Comparison of ENCODE assay signal across 14 cellular contexts in the genomic region with DNA sequence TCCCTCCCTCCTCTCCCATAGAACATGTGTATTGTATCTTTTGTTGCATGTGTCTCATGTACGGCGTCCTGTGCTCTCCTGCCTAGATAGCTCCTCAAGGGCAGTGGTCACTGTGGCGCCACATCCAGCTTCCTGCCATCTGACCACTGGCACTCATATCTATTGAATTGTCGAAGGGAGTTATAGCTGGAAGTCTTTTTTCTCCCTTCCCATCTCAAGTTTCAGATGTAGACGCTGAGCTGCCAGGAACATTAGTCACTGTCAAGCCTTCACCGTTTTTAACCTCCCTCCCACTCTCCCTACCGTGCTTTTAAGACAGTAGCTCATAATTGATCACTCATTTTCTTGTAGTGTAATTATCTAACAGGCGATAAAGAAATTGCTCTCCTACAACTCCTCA. TPM values are rescaled to one million over a fixed set of nuclear protein-coding genes. Genes with fewer than 3 reads are reported as not detected.
DNase-seq lines count a peak whose midpoint lies in the region; ATAC-seq and TF ChIP-seq lines count a peak whose summit lies in the region.
"Had no signal": no experiment of that assay in that cellular context is flagged by ENCODE, and none has a peak within 500 bp of the region (broad histone marks: within the 10 kb centered on the region; RNA-seq: fewer than 3 reads in every experiment).

No MANE protein-coding gene starts in this region.

- peaks cover 16% of the 10 kb centered on the region; the same call in 1 of the 2 replicates for H3K36me3 ChIP-seq in GM23248 (ENCODE audit: low read depth)
- peaks cover 9 to 18% of the 10 kb centered on the region in 2 experiments for H3K36me3 ChIP-seq in SK-N-SH (replicated peaks in 1 of 2; ENCODE audit: control insufficient read depth in 1 of 2, insufficient read depth in 2 of 2, low read length in 1 of 2)
- no peaks in the 10 kb centered on the region for H3K36me3 ChIP-seq in neural progenitor cell

- intact Hi-C loops in left colon (cut with DNase I, micrococcal nuclease) = no loop called here

- TF ChIP-seq RAD21 in SK-N-SH (IDR thresholded peaks at IDR 0.05; ENCODE audit: low read length) = no peak

- H3K4me2 ChIP-seq in GM23248 (ENCODE audit: unreplicated experiment) (no peak overlapping the region), SK-N-SH (peak overlapping the region; percentile 62), neural progenitor cell (no peak overlapping the region)

- peaks cover 20% of the 10 kb centered on the region for H3K4me1 ChIP-seq in GM23248 (ENCODE audit: insufficient read depth)
- peaks cover 0 to 10% of the 10 kb centered on the region in 2 experiments; a peak in 2 of 4 replicates for H3K4me1 ChIP-seq in SK-N-SH (ENCODE audit: control insufficient read depth in 1 of 2, insufficient read depth in 2 of 2, low read depth in 1 of 2, low read length in 1 of 2)
- H3K4me1 ChIP-seq in neural progenitor cell = no peaks in the 10 kb centered on the region
- H3K4me1 ChIP-seq: upper lobe of left lung had no signal

- 41 to 49% methylated on average over 8 of the region's 8 CpGs for WGBS in GM23248 (ENCODE audit: low coverage in 1 of 2, low lambda C conversion rate in 2 of 2, missing lambda C conversion rate in 2 of 2), 2 experiments
- 22% methylated on average over 8 of the region's 8 CpGs for WGBS in SK-N-SH (ENCODE audit: low lambda C conversion rate)

- no peaks in the 10 kb centered on the region for H3K27me3 Mint-ChIP-seq in activated CD4-positive, alpha-beta memory T cell treated with anti-CD3 and anti-CD28 coated beads, Interleukin-2, amount 10 ng/mL, durations not matched to agents 7 days and 5 days
- peaks cover 5% of the 10 kb centered on the region for H3K27me3 Mint-ChIP-seq in neural progenitor cell (ENCODE audit: insufficient read depth, low read depth)
- H3K27me3 Mint-ChIP-seq: effector memory CD8-positive, alpha-beta T cell had no signal

- H3K27ac ChIP-seq in GM23248 (no peak overlapping the region), SK-N-SH (ENCODE audit: low read depth in 2 of 2, low read length in 1 of 2) (peak overlapping the region; percentile 8 to 74; a peak in 3 of 4 replicates), neural progenitor cell (no peak overlapping the region)
- H3K27ac ChIP-seq: upper lobe of left lung, VCaP had no signal

- in situ Hi-C loops in GM23248 (cut with MboI) = no loop called here

- POLR2A ChIA-PET in SK-N-SH (lab: Yijun Ruan, JAX) = interaction anchor here (1.8 kb wide), 1 partner anchor 33 kb away, joined by 4 read pairs; a partner anchor contains a TSS
- POLR2A ChIA-PET in activated CD4-positive, alpha-beta memory T cell treated with anti-CD3 and anti-CD28 coated beads, Interleukin-2, amount 10 ng/mL, durations not matched to agents 7 days and 5 days (lab: Charles Lee) = no interaction called here

- peaks cover 5% of the 10 kb centered on the region; the same call in 1 of the 2 replicates for H3F3A ChIP-seq in GM23248 (ENCODE audit: insufficient read depth)
- peaks cover 22% of the 10 kb centered on the region for H3F3A ChIP-seq in SK-N-SH (replicated peaks; ENCODE audit: insufficient read depth)
- no peaks in the 10 kb centered on the region for H3F3A ChIP-seq in neural progenitor cell (ENCODE audit: low read depth)

- H3K9me3 Mint-ChIP-seq in activated CD4-positive, alpha-beta memory T cell treated with anti-CD3 and anti-CD28 coated beads, Interleukin-2, amount 10 ng/mL, durations not matched to agents 7 days and 5 days = no peaks in the 10 kb centered on the region
- no peaks in the 10 kb centered on the region for H3K9me3 Mint-ChIP-seq in neural progenitor cell
- H3K9me3 Mint-ChIP-seq: effector memory CD8-positive, alpha-beta T cell; immature natural killer cell had no signal

- no peaks in the 10 kb centered on the region for H3K79me2 ChIP-seq in GM23248 (ENCODE audit: insufficient read depth)
- no peaks in the 10 kb centered on the region; the same call in 1 of the 2 replicates for H3K79me2 ChIP-seq in SK-N-SH (ENCODE audit: insufficient read depth)
- no peaks in the 10 kb centered on the region for H3K79me2 ChIP-seq in neural progenitor cell (ENCODE audit: low read depth)

- H3K4me1 Mint-ChIP-seq in activated CD4-positive, alpha-beta memory T cell treated with anti-CD3 and anti-CD28 coated beads, Interleukin-2, amount 10 ng/mL, durations not matched to agents 7 days and 5 days = peaks cover 34% of the 10 kb centered on the region
- H3K4me1 Mint-ChIP-seq in neural progenitor cell = peaks cover 5% of the 10 kb centered on the region

- H2AFZ ChIP-seq in GM23248 = no peak overlapping the region
- H2AFZ ChIP-seq in SK-N-SH (ENCODE audit: low read depth) = peak overlapping the region; percentile 67
- no peak overlapping the region for H2AFZ ChIP-seq in neural progenitor cell (replicated peaks)

- CTCF ChIA-PET in SK-N-SH (lab: Yijun Ruan, JAX) = interaction anchor here (1.2 to 9.4 kb wide), 2 partner anchors 9 to 57 kb away, joined by 6 to 84 read pairs; no protein-coding TSS in a partner anchor
- CTCF ChIA-PET in activated CD4-positive, alpha-beta memory T cell treated with anti-CD3 and anti-CD28 coated beads, Interleukin-2, amount 10 ng/mL, durations not matched to agents 7 days and 5 days (lab: Charles Lee) = interaction anchor here (0.6 to 7.1 kb wide), 3 partner anchors 8 to 470 kb away, joined by 3 to 62 read pairs (median 3); no protein-coding TSS in a partner anchor

- no peak overlapping the region for H3K4me3 ChIP-seq in GM23248
- H3K4me3 ChIP-seq in SK-N-SH (ENCODE audit: low read depth in 2 of 2, low read length in 1 of 2) = peak overlapping the region in 1 of 2 experiments; percentile 13; a peak in 1 of 4 replicates
- H3K4me3 ChIP-seq in epithelial cell of esophagus (ENCODE audit: low read length) = no peak overlapping the region
- no peak overlapping the region for H3K4me3 ChIP-seq in neural progenitor cell
- H3K4me3 ChIP-seq: upper lobe of left lung had no signal

- no peaks in the 10 kb centered on the region for H4K20me1 ChIP-seq in GM23248 (ENCODE audit: insufficient read depth)
- no peaks in the 10 kb centered on the region for H4K20me1 ChIP-seq in SK-N-SH (ENCODE audit: insufficient read depth)
- H4K20me1 ChIP-seq in neural progenitor cell (ENCODE audit: low read depth) = no peaks in the 10 kb centered on the region

- ATAC-seq in left colon = no peak
- ATAC-seq: effector memory CD8-positive, alpha-beta T cell had no signal

- H3K4me3 Mint-ChIP-seq in activated CD4-positive, alpha-beta memory T cell treated with anti-CD3 and anti-CD28 coated beads, Interleukin-2, amount 10 ng/mL, durations not matched to agents 7 days and 5 days = no peak overlapping the region
- H3K4me3 Mint-ChIP-seq in neural progenitor cell = no peak overlapping the region
- H3K4me3 Mint-ChIP-seq: effector memory CD8-positive, alpha-beta T cell; immature natural killer cell had no signal

- TF ChIP-seq EP300 in SK-N-SH (IDR thresholded peaks at IDR 0.05; ENCODE audit: borderline replicate concordance in 1 of 2, low read depth in 1 of 2, low read length in 1 of 2) = peak in 1 of 2 experiments; percentile 28; a peak in 1 of 4 replicates

- peak; percentile 76 for DNase-seq in GM23248
- DNase-seq in SK-N-SH = no peak
- peak; percentile 69 for DNase-seq in epithelial cell of esophagus (ENCODE audit: low read depth)
- peak; percentile 58 for DNase-seq in renal cortical epithelial cell (ENCODE audit: low read depth)
- DNase-seq in activated CD4-positive, alpha-beta memory T cell treated with anti-CD3 and anti-CD28 coated beads, Interleukin-2, amount 10 ng/mL, durations not matched to agents 7 days and 5 days = no peak
- DNase-seq in neural progenitor cell (ENCODE audit: low spot score) = no peak
- DNase-seq in left colon = no peak
- no peak for DNase-seq in NCI-H748 treated with DMSO at 0.1 percent for 48 hours (lab: John Stamatoyannopoulos, UW)
- DNase-seq: activated gamma-delta T cell treated with Interleukin-2 at 50 U/mL for 16 hours; DMS53; effector memory CD8-positive, alpha-beta T cell; immature natural killer cell had no signal

- TF ChIP-seq CTCF in SK-N-SH (IDR thresholded peaks at IDR 0.05) (no peak), epithelial cell of esophagus (IDR thresholded peaks at IDR 0.05; ENCODE audit: insufficient read depth, low read depth, low read length, missing control alignments) (no peak), neural progenitor cell (IDR thresholded peaks at IDR 0.05) (no peak)

- H3K27ac Mint-ChIP-seq in activated CD4-positive, alpha-beta memory T cell treated with anti-CD3 and anti-CD28 coated beads, Interleukin-2, amount 10 ng/mL, durations not matched to agents 7 days and 5 days = no peak overlapping the region
- no peak overlapping the region for H3K27ac Mint-ChIP-seq in neural progenitor cell
- H3K27ac Mint-ChIP-seq: effector memory CD8-positive, alpha-beta T cell; immature natural killer cell had no signal

- H3K9me3 ChIP-seq in GM23248 (ENCODE audit: low read depth) (no peaks in the 10 kb centered on the region), SK-N-SH (no peaks in the 10 kb centered on the region), neural progenitor cell (ENCODE audit: low read depth) (no peaks in the 10 kb centered on the region)
- H3K9me3 ChIP-seq: upper lobe of left lung had no signal

- H3K27me3 ChIP-seq in GM23248 (replicated peaks; ENCODE audit: insufficient read depth) (no peaks in the 10 kb centered on the region), SK-N-SH (ENCODE audit: insufficient read depth) (no peaks in the 10 kb centered on the region), neural progenitor cell (no peaks in the 10 kb centered on the region)
- H3K27me3 ChIP-seq: upper lobe of left lung had no signal

- H3K9ac ChIP-seq in GM23248 (no peak overlapping the region), SK-N-SH (no peak overlapping the region), neural progenitor cell (no peak overlapping the region)

- H3K9me2 ChIP-seq in GM23248 (ENCODE audit: insufficient read depth) = no peaks in the 10 kb centered on the region
- no peaks in the 10 kb centered on the region for H3K9me2 ChIP-seq in SK-N-SH

- peaks cover 76% of the 10 kb centered on the region for H3K36me3 Mint-ChIP-seq in activated CD4-positive, alpha-beta memory T cell treated with anti-CD3 and anti-CD28 coated beads, Interleukin-2, amount 10 ng/mL, durations not matched to agents 7 days and 5 days (ENCODE audit: low read depth)
- H3K36me3 Mint-ChIP-seq in neural progenitor cell = peaks cover 44% of the 10 kb centered on the region

RNA-seq across cellular contexts. Expression of a gene that starts 33.0 kb away (rescaled TPM):
- 23.4 and 24.1 TPM in 2 replicates for total RNA-seq in GM23248 (2014; rRNA removed; shearing (Covaris generic))
- 45.6 and 52.9 TPM in 2 replicates for polyA plus RNA-seq in GM23248 (2016; fragmentation: Nextera tagmentation; extraction: Ambion mirVana)
- 26.8 and 31.0 TPM in 2 replicates for polyA plus RNA-seq in SK-N-SH (2012; rRNA removed)
- polyA plus RNA-seq in SK-N-SH (2012; cell fraction: cytosol; rRNA removed) = 24.2 and 28.5 TPM in 2 replicates
- 30.0 and 47.5 TPM in 2 replicates for polyA plus RNA-seq in SK-N-SH (2012; cell fraction: nucleus; rRNA removed)
- 79.0 and 84.5 TPM in 2 replicates for total RNA-seq in renal cortical epithelial cell
- 100 to 1,000 TPM; 142 to 147 TPM for total RNA-seq in activated CD4-positive, alpha-beta memory T cell treated with anti-CD3 and anti-CD28 coated beads, Interleukin-2, amount 10 ng/mL, durations not matched to agents 7 days and 5 days
- 49.3 and 54.5 TPM in 2 replicates for total RNA-seq in neural progenitor cell (ENCODE audit: low replicate concordance)
- total RNA-seq in left colon = 10 to 100 TPM; 31.2 to 53.3 TPM

RNA-seq across cellular contexts. Expression of a gene that starts 44.1 kb away (rescaled TPM):
- total RNA-seq in GM23248 (2014; rRNA removed; shearing (Covaris generic)) = 0.22 and 0.89 TPM in 2 replicates
- polyA plus RNA-seq in GM23248 (2016; fragmentation: Nextera tagmentation; extraction: Ambion mirVana) (0.08 and 0.19 TPM in 2 replicates), SK-N-SH (2012; rRNA removed) (0.28 and 0.36 TPM in 2 replicates)
- polyA plus RNA-seq in SK-N-SH (2012; cell fraction: cytosol; rRNA removed) = 0.54 and 0.55 TPM in 2 replicates
- 0.18 and 0.31 TPM in 2 replicates for polyA plus RNA-seq in SK-N-SH (2012; cell fraction: nucleus; rRNA removed)
- total RNA-seq in renal cortical epithelial cell (4.7 and 16.3 TPM in 2 replicates), neural progenitor cell (ENCODE audit: low replicate concordance) (2.4 and 3.2 TPM in 2 replicates), left colon (10 to 100 TPM; 11.9 to 14.2 TPM)
- under 1 TPM; 0.88 TPM for total RNA-seq in activated CD4-positive, alpha-beta memory T cell treated with anti-CD3 and anti-CD28 coated beads, Interleukin-2, amount 10 ng/mL, durations not matched to agents 7 days and 5 days

Comparison
In these comparisons a context has a peak if more than half of its experiments do, and no peak if none do; other contexts are left out.
1. DNase-seq: peak in GM23248 (single experiment), epithelial cell of esophagus (single experiment) and renal cortical epithelial cell (single experiment); none in SK-N-SH (single experiment), activated CD4-positive, alpha-beta memory T cell treated with anti-CD3 and anti-CD28 coated beads, Interleukin-2, amount 10 ng/mL, durations not matched to agents 7 days and 5 days (single experiment), neural progenitor cell (single experiment), left colon (0 of 2) and NCI-H748 treated with DMSO at 0.1 percent for 48 hours (single experiment).
2. H3K27ac ChIP-seq: peak in SK-N-SH (2 of 2); none in GM23248 (single experiment) and neural progenitor cell (single experiment).